In the genomic region with DNA sequence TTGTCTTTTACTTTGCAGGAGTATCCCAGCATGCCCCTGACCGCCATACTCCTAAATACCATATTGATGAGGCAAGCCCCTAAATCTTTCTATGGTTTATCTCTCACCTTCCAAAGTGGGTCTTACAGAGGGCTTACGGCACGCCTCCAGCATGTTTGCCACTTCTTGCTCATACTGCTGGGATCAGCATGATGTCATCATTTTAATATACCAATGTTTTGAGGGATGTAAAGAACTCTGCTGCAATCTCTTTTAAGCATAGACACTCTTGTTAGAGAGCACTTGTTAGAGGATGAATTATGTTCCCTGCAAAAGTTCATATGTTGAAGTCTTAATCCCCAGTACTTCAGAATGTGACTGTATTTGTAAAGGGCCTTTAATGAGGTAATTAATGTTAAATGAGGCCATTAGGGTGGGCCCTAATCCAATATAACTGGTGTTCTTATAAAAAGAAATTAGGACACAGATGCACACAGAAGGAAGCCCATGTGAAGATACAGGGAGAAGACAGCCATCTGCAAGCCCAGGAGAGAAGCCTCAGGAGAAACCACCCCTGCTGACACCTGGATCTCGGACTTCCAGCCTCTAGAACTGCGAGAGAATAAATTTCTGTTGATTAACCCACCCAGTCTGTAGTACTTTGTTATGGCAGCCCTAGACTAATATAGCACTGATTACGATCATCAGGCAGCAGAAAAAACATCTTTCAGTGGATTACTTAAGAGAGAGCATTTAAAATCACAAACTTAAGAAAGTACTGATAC, we compare ENCODE assay signal across 1 cellular context.
A peak's percentile ranks its signal among the peaks of the same experiment; 100 is the strongest.
TF ChIP-seq lines count a peak whose summit lies in the region.

No MANE protein-coding gene starts in this region.

TF ChIP-seq in K562, 482 proteins besides CTCF, POLR2A, EP300 and RAD21:
- TF ChIP-seq MBD1 (CRISPR knock-in tag; IDR thresholded peaks at IDR 0.05): no peak
- TF ChIP-seq ATF3 (IDR thresholded peaks at IDR 0.05): peak; percentile 64
- TF ChIP-seq ATF3 (CRISPR knock-in tag; conservative IDR thresholded peaks at IDR 0.05): no peak
